13 cellular contexts compared by ENCODE assay signal in the genomic region with DNA sequence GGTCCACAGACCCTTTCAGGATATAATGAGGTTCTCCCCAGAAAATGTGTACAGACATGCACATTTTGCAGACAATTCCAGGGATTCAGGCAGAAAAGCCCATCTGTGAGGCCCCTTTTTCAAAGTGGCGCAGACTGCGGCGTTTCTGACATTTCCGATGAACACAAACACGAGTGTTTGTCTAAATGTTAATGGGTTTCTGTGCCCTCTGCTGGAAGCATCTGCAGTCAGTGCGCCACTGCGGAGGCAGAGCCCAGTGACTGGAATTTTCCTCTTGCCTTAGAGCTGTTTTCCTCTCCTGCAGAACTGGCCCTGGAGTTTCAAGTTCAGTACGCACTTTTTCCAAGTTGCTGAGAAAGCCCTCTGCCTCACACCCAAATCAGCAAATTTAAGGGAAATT. TPM values are rescaled to one million over a fixed set of nuclear protein-coding genes. Genes with fewer than 3 reads are reported as not detected.
DNase-seq lines count a peak whose midpoint lies in the region; ATAC-seq, FAIRE-seq and TF ChIP-seq lines count a peak whose summit lies in the region.
"Had no signal": no experiment of that assay in that cellular context is flagged by ENCODE, and none has a peak within 500 bp of the region (broad histone marks: within the 10 kb centered on the region; RNA-seq: fewer than 3 reads in every experiment).

No MANE protein-coding gene starts in this region.

- TF ChIP-seq EP300 in A549 (IDR thresholded peaks at IDR 0.05): no peak

- peak; percentile 29 to 32; a peak in 1 of 5 replicates for TF ChIP-seq RAD21 in A549 (conservative IDR thresholded peaks at IDR 0.05 in 1 of 2, IDR thresholded peaks at IDR 0.05 in 1 of 2)

- H3K4me2 ChIP-seq in A549: peak overlapping the region; percentile 62

- no peak for FAIRE-seq in A549 (lab: Jason Lieb, UNC)
- FAIRE-seq: urothelium cell line had no signal

- 16% methylated on average over 8 of the region's 8 CpGs for WGBS in A549 (ENCODE audit: missing lambda C conversion rate)

- 0 out of 3 replicates have a peak, but pooled peaks cover 3% of the 10 kb centered on the region for H3K4me1 ChIP-seq in A549

- H3K9me3 ChIP-seq in A549: peaks cover 7% of the 10 kb centered on the region; the same call in 1 of the 3 replicates

- TF ChIP-seq POLR2A in A549 (IDR thresholded peaks at IDR 0.05; ENCODE audit: low read length): no peak

- H3K4me3 ChIP-seq in A549: no peak overlapping the region
- H3K4me3 ChIP-seq: skin epidermis had no signal

- POLR2A ChIA-PET in A549 (lab: Yijun Ruan, JAX): no interaction called here

- intact Hi-C loops in left cardiac atrium (cut with DNase I): loop anchor here in 1 of 2 donors (5.0 kb wide), 1 partner anchor 696 kb away; no protein-coding TSS in a partner anchor

- H3K27ac ChIP-seq in A549: no peak overlapping the region
- H3K27ac ChIP-seq: C4-2B, skin epidermis had no signal

- CTCF ChIA-PET in A549 (lab: Yijun Ruan, JAX): interaction anchor here (0.9 to 8.7 kb wide), 7 partner anchors 10 to 704 kb away, joined by 3 to 324 read pairs (median 32); partner anchors contain the start of gene ZBP1

- ATAC-seq in A549 (peak; percentile 32 to 41; a peak in 2 of 6 replicates), HG02973 (IDR thresholded peaks at IDR 0.05; ENCODE audit: unreplicated experiment) (no peak), left cardiac atrium (no peak)

- DNase-seq in A549 (ENCODE audit: low read depth in 1 of 2, low spot score in 1 of 2) (peak; percentile 29 to 48), GM03348 (ENCODE audit: low spot score) (peak; percentile 63), amygdala (lab: John Stamatoyannopoulos, UW) (peak in 49 of 56 donors; percentile 7 to 79 (median 38)), hippocampal formation (lab: John Stamatoyannopoulos, UW) (peak; percentile 47 to 64), NCI-H2029 (lab: John Stamatoyannopoulos, UW) (no peak), left cardiac atrium (no peak)
- DNase-seq in activated CD8-positive, alpha-beta memory T cell treated with anti-CD3 and anti-CD28 coated beads for 24 hours: no peak
- DNase-seq: endodermal cell, NCI-H1048 had no signal

- peak; percentile 36; the same call in 2 of the 3 replicates for TF ChIP-seq CTCF in A549 (IDR thresholded peaks at IDR 0.05)

TF ChIP-seq in A549, 52 proteins besides CTCF, POLR2A, EP300 and RAD21:
- TF ChIP-seq SMC3 (IDR thresholded peaks at IDR 0.05): peak; percentile 36; the same call in 1 of the 3 replicates
- no peak for TF ChIP-seq USF2 (IDR thresholded peaks at IDR 0.05)

RNA-seq across cellular contexts. Expression of gene ANKRD60, which starts 15.3 kb away (rescaled TPM):
- not detected in 2 replicates for polyA plus RNA-seq in A549 (2011; rRNA removed)
- polyA plus RNA-seq in A549 (2012; cell fraction: cytosol; rRNA removed): not detected in 2 replicates
- polyA plus RNA-seq in A549 (2012; cell fraction: nucleus; rRNA removed): not detected in 2 replicates
- polyA plus RNA-seq in A549 (2017; fragmentation: RNase III; extraction: RNeasy Plus Mini Kit Qiagen cat#74134 plus additional on column Dnase treatment): not detected in 3 replicates
- polyA minus RNA-seq in A549 (2011; rRNA and poly(A)+ RNA removed): not detected in 2 replicates
- total RNA-seq in left cardiac atrium: not detected
- total RNA-seq: endodermal cell had no signal

Comparison
In these comparisons a context has a peak if more than half of its experiments do, and no peak if none do; other contexts are left out.
1. ATAC-seq: peak in A549 (2 of 2); none in HG02973 (single experiment) and left cardiac atrium (0 of 2).
2. DNase-seq: peak in A549 (2 of 2), GM03348 (single experiment), amygdala (49 of 56) and hippocampal formation (2 of 2); none in activated CD8-positive, alpha-beta memory T cell treated with anti-CD3 and anti-CD28 coated beads for 24 hours (single experiment), NCI-H2029 (single experiment) and left cardiac atrium (single experiment).